ENCODE assay signal across 1 cellular context in genomic region chr14:105481886-105482454, GRCh38.
TF ChIP-seq lines count a peak whose summit lies in the region.

No MANE protein-coding gene starts in this region.

TF ChIP-seq in K562, 482 proteins besides CTCF, POLR2A, EP300 and RAD21 (continued from another document):
- TF ChIP-seq VEZF1 (CRISPR knock-in tag; IDR thresholded peaks at IDR 0.05): peak; percentile 42
- peak in 1 of 2 experiments; percentile 55; a peak in 2 of 4 replicates for TF ChIP-seq FOXK2 (conservative IDR thresholded peaks at IDR 0.05 in 1 of 2, IDR thresholded peaks at IDR 0.05 in 1 of 2; ENCODE audit: low read depth in 2 of 2)
- TF ChIP-seq TFAP4 (CRISPR knock-in tag; IDR thresholded peaks at IDR 0.05; ENCODE audit: borderline replicate concordance): 0 out of 2 replicates have a peak, but pooled peaks have one; percentile 11
- peak; percentile 99 for TF ChIP-seq FOXJ3 (CRISPR knock-in tag; IDR thresholded peaks at IDR 0.05)
- TF ChIP-seq FOXK1 (CRISPR knock-in tag; IDR thresholded peaks at IDR 0.05; ENCODE audit: borderline replicate concordance): no peak
- peak in 1 of 3 experiments; percentile 41 for TF ChIP-seq YY1 (IDR thresholded peaks at IDR 0.05; ENCODE audit: borderline replicate concordance in 1 of 3, control insufficient read depth in 1 of 3, extremely low read depth in 1 of 3, insufficient read depth in 3 of 3, insufficient read length in 1 of 3, insufficient replicate concordance in 2 of 3, low read depth in 1 of 3, low read length in 2 of 3)
- TF ChIP-seq ZBTB11 (CRISPR knock-in tag; IDR thresholded peaks at IDR 0.05): peak in 1 of 3 experiments; percentile 30; a peak in 1 of 6 replicates
- TF ChIP-seq ZNF639 (CRISPR knock-in tag; conservative IDR thresholded peaks at IDR 0.05 in 1 of 2, IDR thresholded peaks at IDR 0.05 in 1 of 2): peak in 1 of 2 experiments; percentile 34; a peak in 1 of 4 replicates
- TF ChIP-seq HMGN3 (IDR thresholded peaks at IDR 0.05; ENCODE audit: borderline replicate concordance, extremely low read depth, insufficient read length, low read depth, low read length): peak; percentile 58
- TF ChIP-seq SAP30 (IDR thresholded peaks at IDR 0.05; ENCODE audit: borderline replicate concordance, insufficient read depth, low read depth, low read length, poor library complexity, severe bottlenecking): no peak
- 0 out of 2 replicates have a peak, but pooled peaks have one; percentile 31 for TF ChIP-seq SMAD4 (CRISPR knock-in tag; conservative IDR thresholded peaks at IDR 0.05)
- TF ChIP-seq MYNN (IDR thresholded peaks at IDR 0.05): peak; percentile 96
- no peak for TF ChIP-seq MYNN (CRISPR knock-in tag; IDR thresholded peaks at IDR 0.05)
- peak; percentile 100 for TF ChIP-seq FOXJ2 (tag; IDR thresholded peaks at IDR 0.05)
- no peak for TF ChIP-seq TCF7L2 (IDR thresholded peaks at IDR 0.05; ENCODE audit: low read depth, low read length)
- TF ChIP-seq NRF1 (conservative IDR thresholded peaks at IDR 0.05 in 1 of 2, IDR thresholded peaks at IDR 0.05 in 1 of 2): 0 out of 4 replicates have a peak, but pooled peaks of 1 of the 2 experiments have one; percentile 14
- no peak for TF ChIP-seq POLR2G (IDR thresholded peaks at IDR 0.05; ENCODE audit: low read depth, low read length)
- peak; percentile 94 for TF ChIP-seq MXI1 (IDR thresholded peaks at IDR 0.05; ENCODE audit: low read depth, low read length)
- TF ChIP-seq CREM (IDR thresholded peaks at IDR 0.05; ENCODE audit: low read depth): peak; percentile 62
- no peak for TF ChIP-seq NFE2L1 (tag; IDR thresholded peaks at IDR 0.05; ENCODE audit: borderline replicate concordance, low read depth)
- no peak for TF ChIP-seq ZNF589 (CRISPR knock-in tag; IDR thresholded peaks at IDR 0.05; ENCODE audit: low read depth)
- peak; percentile 59 for TF ChIP-seq SMAD1 (IDR thresholded peaks at IDR 0.05; ENCODE audit: low read depth, low read length, partially characterized antibody)
- TF ChIP-seq RFX1 (IDR thresholded peaks at IDR 0.05): peak; percentile 95
- TF ChIP-seq ZNF785 (CRISPR knock-in tag; IDR thresholded peaks at IDR 0.05): no peak
- TF ChIP-seq BMI1 (IDR thresholded peaks at IDR 0.05; ENCODE audit: low read length): peak; percentile 76
- peak; percentile 33; the same call in 1 of the 2 replicates for TF ChIP-seq CTBP1 (IDR thresholded peaks at IDR 0.05; ENCODE audit: borderline replicate concordance)
- TF ChIP-seq BHLHE40 (IDR thresholded peaks at IDR 0.05; ENCODE audit: low read length): 0 out of 2 replicates have a peak, but pooled peaks have one; percentile 5
- TF ChIP-seq CCNT2 (IDR thresholded peaks at IDR 0.05; ENCODE audit: borderline replicate concordance, extremely low read depth, insufficient read length, low read depth, low read length): peak; percentile 18
- TF ChIP-seq NEUROD1 (IDR thresholded peaks at IDR 0.05; ENCODE audit: borderline replicate concordance, low read depth, low read length, partially characterized antibody): peak; percentile 82
- TF ChIP-seq ATF7 (IDR thresholded peaks at IDR 0.05): peak; percentile 43; the same call in 1 of the 2 replicates
- TF ChIP-seq PRDM10 (IDR thresholded peaks at IDR 0.05; ENCODE audit: partially characterized antibody): peak; percentile 53
- TF ChIP-seq KLF1 (tag; IDR thresholded peaks at IDR 0.05): peak; percentile 94
- peak; percentile 96 for TF ChIP-seq NFIC (IDR thresholded peaks at IDR 0.05)
- TF ChIP-seq ZBTB7A (IDR thresholded peaks at IDR 0.05; ENCODE audit: borderline replicate concordance, control insufficient read depth, low read depth, low read length): peak; percentile 83; the same call in 1 of the 2 replicates
- no peak for TF ChIP-seq STAT5A (IDR thresholded peaks at IDR 0.05; ENCODE audit: borderline replicate concordance, low read length)
